ENCODE assay signal across 8 cellular contexts in genomic region chr5:163408311-163408923, GRCh38. TPM values are rescaled to one million over a fixed set of nuclear protein-coding genes. Genes with fewer than 3 reads are reported as not detected.
DNase-seq lines count a peak whose midpoint lies in the region; ATAC-seq, FAIRE-seq and TF ChIP-seq lines count a peak whose summit lies in the region.

No MANE protein-coding gene starts in this region.

- H3K9me3 Mint-ChIP-seq in naive B cell: no peaks in the 10 kb centered on the region
- no peaks in the 10 kb centered on the region for H3K9me3 Mint-ChIP-seq in stimulated activated memory B cell treated with anti-CD40 and anti-IgM and Interleukin-4, amounts not matched to agents 10 μg/mL and 1 μg/mL and 100 μg/mL, for 72 hours

- DNase-seq in BE2C (peak; percentile 53), NCI-H460 (ENCODE audit: extremely low read depth, low read depth) (peak; percentile 57), endothelial cell of umbilical vein (ENCODE audit: low read depth, low spot score) (peak; percentile 63), naive B cell (peak; percentile 51)
- DNase-seq in activated CD8-positive, alpha-beta memory T cell treated with anti-CD3 and anti-CD28 coated beads for 24 hours: peak; percentile 75

- TF ChIP-seq POLR2A in endothelial cell of umbilical vein (IDR thresholded peaks at IDR 0.05; ENCODE audit: low read depth, low read length): no peak

- H3K27ac ChIP-seq in endothelial cell of umbilical vein (ENCODE audit: insufficient read depth, low read depth, low read length): no peak overlapping the region

- no peak overlapping the region for H3K9ac ChIP-seq in endothelial cell of umbilical vein (replicated peaks; ENCODE audit: extremely low read depth, insufficient read depth, low read length)

- no peaks in the 10 kb centered on the region for H3K4me1 ChIP-seq in BE2C
- H3K4me1 ChIP-seq in endothelial cell of umbilical vein (ENCODE audit: control insufficient read depth, extremely low read depth, insufficient read depth, low read length): no peaks in the 10 kb centered on the region

- intact Hi-C loops in endothelial cell of umbilical vein (cut with micrococcal nuclease): loop anchor here (1.0 to 5.0 kb wide), 3 partner anchors 61 to 1864 kb away; no protein-coding TSS in a partner anchor

- H2AFZ ChIP-seq in endothelial cell of umbilical vein (ENCODE audit: low read depth, low read length): no peak overlapping the region

- CTCF ChIA-PET in endothelial cell of umbilical vein (lab: Charles Lee): interaction anchor here (0.6 to 2.9 kb wide), 31 partner anchors 8 to 1865 kb away, joined by 3 to 49 read pairs (median 5); partner anchors contain the start of genes CCNG1, HMMR and NUDCD2

- H3K27me3 Mint-ChIP-seq in naive B cell: peaks cover 1 to 15% (median 4%) of the 10 kb centered on the region in 3 donors
- H3K27me3 Mint-ChIP-seq in stimulated activated memory B cell treated with anti-CD40 and anti-IgM and Interleukin-4, amounts not matched to agents 10 μg/mL and 1 μg/mL and 100 μg/mL, for 72 hours: peaks cover 16% of the 10 kb centered on the region

- H3K4me1 Mint-ChIP-seq in naive B cell: peaks cover 0 to 6% (median 4%) of the 10 kb centered on the region in 3 donors
- H3K4me1 Mint-ChIP-seq in stimulated activated memory B cell treated with anti-CD40 and anti-IgM and Interleukin-4, amounts not matched to agents 10 μg/mL and 1 μg/mL and 100 μg/mL, for 72 hours: no peaks in the 10 kb centered on the region

- POLR2A ChIA-PET in endothelial cell of umbilical vein (lab: Charles Lee): no interaction called here

- no peak overlapping the region for H3K27ac Mint-ChIP-seq in naive B cell
- no peak overlapping the region for H3K27ac Mint-ChIP-seq in stimulated activated memory B cell treated with anti-CD40 and anti-IgM and Interleukin-4, amounts not matched to agents 10 μg/mL and 1 μg/mL and 100 μg/mL, for 72 hours

- no peaks in the 10 kb centered on the region for H3K36me3 Mint-ChIP-seq in naive B cell
- no peaks in the 10 kb centered on the region for H3K36me3 Mint-ChIP-seq in stimulated activated memory B cell treated with anti-CD40 and anti-IgM and Interleukin-4, amounts not matched to agents 10 μg/mL and 1 μg/mL and 100 μg/mL, for 72 hours

- FAIRE-seq in endothelial cell of umbilical vein (lab: Jason Lieb, UNC): peak; percentile 87

- peak; percentile 95 for TF ChIP-seq CTCF in BE2C (IDR thresholded peaks at IDR 0.05; ENCODE audit: low read depth, low read length)
- TF ChIP-seq CTCF in endothelial cell of umbilical vein (IDR thresholded peaks at IDR 0.05; ENCODE audit: extremely low read depth in 1 of 2, insufficient read depth in 1 of 2, low read depth in 1 of 2, low read length in 2 of 2): peak; percentile 76 to 83

- H3K4me3 ChIP-seq in BE2C (ENCODE audit: low read depth, low read length) (peak overlapping the region; percentile 38), endothelial cell of umbilical vein (replicated peaks in 1 of 3; ENCODE audit: insufficient read depth in 1 of 3, low read depth in 1 of 3, low read length in 3 of 3) (no peak overlapping the region)

- H3K9me3 ChIP-seq in BE2C (no peaks in the 10 kb centered on the region), endothelial cell of umbilical vein (replicated peaks; ENCODE audit: control insufficient read depth, insufficient read depth, low read length) (no peaks in the 10 kb centered on the region)

- no TSS peak for BruUV-seq in endothelial cell of umbilical vein (replicated peaks; lab: Mats Ljungman, UMichigan)

- no peaks in the 10 kb centered on the region for H3K79me2 ChIP-seq in endothelial cell of umbilical vein (ENCODE audit: control insufficient read depth, insufficient read depth, low read length)

- dilution Hi-C loops in endothelial cell of umbilical vein (cut with MboI; ENCODE audit: extremely low pct_ligation_motif_present, low sequenced_read_pairs): no loop called here

- no peaks in the 10 kb centered on the region for H3K9me1 ChIP-seq in endothelial cell of umbilical vein (replicated peaks; ENCODE audit: control insufficient read depth, extremely low read depth, insufficient read depth, low read length)

- no peak overlapping the region for H3K4me2 ChIP-seq in endothelial cell of umbilical vein (ENCODE audit: insufficient read depth, low read length)

- H3K4me3 Mint-ChIP-seq in naive B cell: no peak overlapping the region
- no peak overlapping the region for H3K4me3 Mint-ChIP-seq in stimulated activated memory B cell treated with anti-CD40 and anti-IgM and Interleukin-4, amounts not matched to agents 10 μg/mL and 1 μg/mL and 100 μg/mL, for 72 hours

- H3K27me3 ChIP-seq in BE2C (no peaks in the 10 kb centered on the region), endothelial cell of umbilical vein (ENCODE audit: control insufficient read depth in 2 of 2, insufficient read depth in 2 of 2, low read length in 2 of 2) (no peaks in the 10 kb centered on the region)

- no peaks in the 10 kb centered on the region for H3K36me3 ChIP-seq in BE2C
- no peaks in the 10 kb centered on the region for H3K36me3 ChIP-seq in endothelial cell of umbilical vein (ENCODE audit: control insufficient read depth in 2 of 2, extremely low read depth in 1 of 2, insufficient read depth in 2 of 2, low read length in 2 of 2)

- ATAC-seq in GM18907 (IDR thresholded peaks at IDR 0.05; ENCODE audit: unreplicated experiment) (peak; percentile 81), HG03135 (IDR thresholded peaks at IDR 0.05; ENCODE audit: unreplicated experiment) (peak; percentile 80), naive B cell (ENCODE audit: low read depth in 2 of 2) (peak; percentile 89 to 92)
- peak; percentile 79 for ATAC-seq in stimulated activated memory B cell treated with anti-CD40 and anti-IgM and Interleukin-4, amounts not matched to agents 10 μg/mL and 1 μg/mL and 100 μg/mL, for 72 hours

- no peaks in the 10 kb centered on the region for H4K20me1 ChIP-seq in endothelial cell of umbilical vein (replicated peaks; ENCODE audit: control insufficient read depth, extremely low read depth, insufficient read depth, low read length)

TF ChIP-seq in endothelial cell of umbilical vein, 7 proteins besides CTCF, POLR2A, EP300 and RAD21 (continues in another document):
- TF ChIP-seq MYC (IDR thresholded peaks at IDR 0.05; ENCODE audit: low read depth, low read length): no peak
- TF ChIP-seq JUN (IDR thresholded peaks at IDR 0.05; ENCODE audit: borderline replicate concordance, insufficient read depth, insufficient read length, low read depth): no peak
- no peak for TF ChIP-seq MAX (IDR thresholded peaks at IDR 0.05; ENCODE audit: insufficient read depth, insufficient read length)
- no peak for TF ChIP-seq FOS (IDR thresholded peaks at IDR 0.05; ENCODE audit: borderline replicate concordance, insufficient read depth, low read length)
- TF ChIP-seq POLR2AphosphoS5 (IDR thresholded peaks at IDR 0.05; ENCODE audit: insufficient read depth, low read depth, low read length): no peak
- TF ChIP-seq EZH2 (IDR thresholded peaks at IDR 0.05; ENCODE audit: borderline replicate concordance, low read depth, low read length, severe bottlenecking): no peak

RNA-seq across cellular contexts. Expression of gene CCNG1, which starts 29.0 kb away (rescaled TPM):
- polyA plus RNA-seq in BE2C (2012; ENCODE audit: insufficient read depth, insufficient read length, low read depth): 15.4 TPM
- total RNA-seq in NCI-H460 (2014; rRNA removed; shearing (Covaris generic)): 281 and 296 TPM in 2 replicates
- 92.0 and 126 TPM in 2 replicates for polyA plus RNA-seq in NCI-H460 (2014; cell fraction: nucleus; rRNA removed)
- total RNA-seq in endothelial cell of umbilical vein: 164 and 186 TPM in 2 replicates
- polyA plus RNA-seq in endothelial cell of umbilical vein (40.8 and 47.2 TPM in 2 replicates), naive B cell (ENCODE audit: low read depth in 6 of 6) (100 to 1,000 TPM in 2 of 6 donors, 10 to 100 TPM in 4; 71.2 to 148 (median 94.1) TPM)
- polyA plus RNA-seq in endothelial cell of umbilical vein (2011; cell fraction: cytosol; rRNA removed): 91.0 and 109 TPM in 2 replicates
- polyA plus RNA-seq in endothelial cell of umbilical vein (2011; cell fraction: nucleus; rRNA removed): 77.8 and 101 TPM in 2 replicates
- 203 and 286 TPM in 2 replicates for polyA plus RNA-seq in endothelial cell of umbilical vein (2012)
- polyA minus RNA-seq in endothelial cell of umbilical vein: 79.3 and 82.4 TPM in 2 replicates
- polyA minus RNA-seq in endothelial cell of umbilical vein (2011; cell fraction: cytosol; rRNA and poly(A)+ RNA removed): 56.9 TPM
- 45.1 and 58.3 TPM in 2 replicates for polyA minus RNA-seq in endothelial cell of umbilical vein (2011; cell fraction: nucleus; rRNA and poly(A)+ RNA removed)

RNA-seq across cellular contexts. Expression of gene NUDCD2, which starts 51.5 kb away (rescaled TPM):
- polyA plus RNA-seq in BE2C (2012; ENCODE audit: insufficient read depth, insufficient read length, low read depth): 134 TPM
- 23.4 and 31.0 TPM in 2 replicates for total RNA-seq in NCI-H460 (2014; rRNA removed; shearing (Covaris generic))
- polyA plus RNA-seq in NCI-H460 (2014; cell fraction: nucleus; rRNA removed): 40.2 and 43.3 TPM in 2 replicates
- 46.9 and 50.3 TPM in 2 replicates for total RNA-seq in endothelial cell of umbilical vein
- polyA plus RNA-seq in endothelial cell of umbilical vein (2.4 and 3.9 TPM in 2 replicates), naive B cell (ENCODE audit: low read depth in 6 of 6) (10 to 100 TPM; 36.9 to 48.6 (median 42.7) TPM)
- 6.5 and 6.8 TPM in 2 replicates for polyA plus RNA-seq in endothelial cell of umbilical vein (2011; cell fraction: cytosol; rRNA removed)
- 4.1 and 5.5 TPM in 2 replicates for polyA plus RNA-seq in endothelial cell of umbilical vein (2011; cell fraction: nucleus; rRNA removed)
- polyA plus RNA-seq in endothelial cell of umbilical vein (2012): 21.8 and 24.3 TPM in 2 replicates
- polyA minus RNA-seq in endothelial cell of umbilical vein: 1.7 and 4.0 TPM in 2 replicates
- 7.7 TPM for polyA minus RNA-seq in endothelial cell of umbilical vein (2011; cell fraction: cytosol; rRNA and poly(A)+ RNA removed)
- polyA minus RNA-seq in endothelial cell of umbilical vein (2011; cell fraction: nucleus; rRNA and poly(A)+ RNA removed): 3.3 and 5.9 TPM in 2 replicates

RNA-seq across cellular contexts. Expression of gene HMMR, which starts 52.0 kb away (rescaled TPM):
- polyA plus RNA-seq in BE2C (2012; ENCODE audit: insufficient read depth, insufficient read length, low read depth): 3.2 TPM
- total RNA-seq in NCI-H460 (2014; rRNA removed; shearing (Covaris generic)): 75.7 and 78.2 TPM in 2 replicates
- 59.9 and 76.1 TPM in 2 replicates for polyA plus RNA-seq in NCI-H460 (2014; cell fraction: nucleus; rRNA removed)
- 26.0 and 31.0 TPM in 2 replicates for total RNA-seq in endothelial cell of umbilical vein
- 3.9 and 5.5 TPM in 2 replicates for polyA plus RNA-seq in endothelial cell of umbilical vein
- 9.5 and 11.6 TPM in 2 replicates for polyA plus RNA-seq in endothelial cell of umbilical vein (2011; cell fraction: cytosol; rRNA removed)
- 7.5 and 16.0 TPM in 2 replicates for polyA plus RNA-seq in endothelial cell of umbilical vein (2011; cell fraction: nucleus; rRNA removed)
- 9.5 and 25.6 TPM in 2 replicates for polyA plus RNA-seq in endothelial cell of umbilical vein (2012)
- polyA minus RNA-seq in endothelial cell of umbilical vein: 3.2 and 3.3 TPM in 2 replicates
- 16.4 TPM for polyA minus RNA-seq in endothelial cell of umbilical vein (2011; cell fraction: cytosol; rRNA and poly(A)+ RNA removed)
- polyA minus RNA-seq in endothelial cell of umbilical vein (2011; cell fraction: nucleus; rRNA and poly(A)+ RNA removed): 5.3 and 12.6 TPM in 2 replicates
- polyA plus RNA-seq in naive B cell (ENCODE audit: low read depth in 6 of 6): 1 to 10 TPM in 2 of 6 donors, under 1 TPM in 3, not detected in 1; 0.38 to 1.3 (median 0.92) TPM
